ENCODE assay signal across 14 cellular contexts in genomic region chr5:80194470-80194869, GRCh38.
DNase-seq lines count a peak whose midpoint lies in the region; ATAC-seq and TF ChIP-seq lines count a peak whose summit lies in the region.
"Had no signal": no experiment of that assay in that cellular context is flagged by ENCODE, and none has a peak within 500 bp of the region (broad histone marks: within the 10 kb centered on the region; RNA-seq: fewer than 3 reads in every experiment).

No MANE protein-coding gene starts in this region.

- TF ChIP-seq CTCF in cardiac muscle cell (IDR thresholded peaks at IDR 0.05; ENCODE audit: low read depth, low read length) (no peak), testis (IDR thresholded peaks at IDR 0.05) (no peak)

- intact Hi-C loops in left ventricle myocardium superior (cut with micrococcal nuclease) = no loop called here
- intact Hi-C loops in testis (cut with DNase I; ENCODE audit: low total_unique reads) = no loop called here

- no peak for ATAC-seq in left ventricle myocardium superior
- no peak for ATAC-seq in GM19455 (IDR thresholded peaks at IDR 0.05; ENCODE audit: unreplicated experiment)
- ATAC-seq: psoas muscle had no signal

- no peaks in the 10 kb centered on the region for H3K36me3 ChIP-seq in cardiac muscle cell
- H3K36me3 ChIP-seq in effector memory CD4-positive, alpha-beta T cell (ENCODE audit: control insufficient read depth, insufficient read depth, low read length) = peaks cover 9% of the 10 kb centered on the region
- H3K36me3 ChIP-seq in testis (ENCODE audit: low read depth, missing control alignments) = no peaks in the 10 kb centered on the region

- peak overlapping the region; percentile 84 for H3K27ac ChIP-seq in cardiac muscle cell
- H3K27ac ChIP-seq in effector memory CD4-positive, alpha-beta T cell (ENCODE audit: insufficient read depth, low read length, poor library complexity, severe bottlenecking) = peak overlapping the region; percentile 74
- H3K27ac ChIP-seq in testis = peak overlapping the region; percentile 78 to 89
- H3K27ac ChIP-seq: SK-N-MC had no signal

- no peak for TF ChIP-seq POLR2A in testis (IDR thresholded peaks at IDR 0.05)

- no peaks in the 10 kb centered on the region for H3K9me3 Mint-ChIP-seq in T-helper 1 cell treated with Interleukin-12 subunit alpha and Interleukin-12 subunit beta and Interleukin-4 antibody, amounts not matched to agents 30 μg/mL and 1 μg/mL, for 36 hours

- H3K27ac Mint-ChIP-seq in T-helper 1 cell treated with Interleukin-12 subunit alpha and Interleukin-12 subunit beta and Interleukin-4 antibody, amounts not matched to agents 30 μg/mL and 1 μg/mL, for 36 hours = peak overlapping the region; percentile 92

- H3K4me3 Mint-ChIP-seq in T-helper 1 cell treated with Interleukin-12 subunit alpha and Interleukin-12 subunit beta and Interleukin-4 antibody, amounts not matched to agents 30 μg/mL and 1 μg/mL, for 36 hours = peak overlapping the region; percentile 38

- peaks cover 27% of the 10 kb centered on the region for H3K36me3 Mint-ChIP-seq in T-helper 1 cell treated with Interleukin-12 subunit alpha and Interleukin-12 subunit beta and Interleukin-4 antibody, amounts not matched to agents 30 μg/mL and 1 μg/mL, for 36 hours (ENCODE audit: low read depth)

- H3K4me3 ChIP-seq in cardiac muscle cell = no peak overlapping the region
- peak overlapping the region; percentile 7 for H3K4me3 ChIP-seq in effector memory CD4-positive, alpha-beta T cell (ENCODE audit: insufficient read depth, low read depth, low read length, poor library complexity, severe bottlenecking)
- H3K4me3 ChIP-seq in testis = no peak overlapping the region
- H3K4me3 ChIP-seq: psoas muscle, SK-N-MC had no signal

- peaks cover 67% of the 10 kb centered on the region for H3K4me1 Mint-ChIP-seq in T-helper 1 cell treated with Interleukin-12 subunit alpha and Interleukin-12 subunit beta and Interleukin-4 antibody, amounts not matched to agents 30 μg/mL and 1 μg/mL, for 36 hours (ENCODE audit: low read depth)

- H3K4me1 ChIP-seq in cardiac muscle cell (ENCODE audit: low read depth) (peaks cover 62% of the 10 kb centered on the region), testis (peaks cover 79% of the 10 kb centered on the region)
- H3K4me1 ChIP-seq in effector memory CD4-positive, alpha-beta T cell (ENCODE audit: control insufficient read depth, insufficient read depth, low read length, poor library complexity, severe bottlenecking) = peaks cover 64% of the 10 kb centered on the region

- H3K27me3 ChIP-seq in cardiac muscle cell (no peaks in the 10 kb centered on the region), testis (no peaks in the 10 kb centered on the region)
- H3K27me3 ChIP-seq in effector memory CD4-positive, alpha-beta T cell (replicated peaks; ENCODE audit: control insufficient read depth, insufficient read depth, low read length, poor library complexity, severe bottlenecking) = no peaks in the 10 kb centered on the region

- H3K9me3 ChIP-seq in cardiac muscle cell (ENCODE audit: low read depth) (no peaks in the 10 kb centered on the region), testis (no peaks in the 10 kb centered on the region)
- no peaks in the 10 kb centered on the region for H3K9me3 ChIP-seq in effector memory CD4-positive, alpha-beta T cell (ENCODE audit: control insufficient read depth, low read length)
- H3K9me3 ChIP-seq: psoas muscle had no signal

- DNase-seq in cardiac muscle cell (ENCODE audit: low read depth in 1 of 2, low spot score in 1 of 2) = no peak
- DNase-seq in left ventricle myocardium superior = no peak
- no peak for DNase-seq in effector memory CD4-positive, alpha-beta T cell
- no peak for DNase-seq in testis
- no peak for DNase-seq in COR-L47 (lab: John Stamatoyannopoulos, UW)
- no peak for DNase-seq in NCI-H226
- DNase-seq: activated CD4-positive, alpha-beta T cell treated with anti-CD3 and anti-CD28 coated beads for 48 hours; amygdala; DMS79 treated with DMSO at 0.1 percent for 48 hours; psoas muscle; stimulated activated CD8-positive, alpha-beta memory T cell treated with anti-CD3 and anti-CD28 coated beads, Interleukin-4, amount 100 ng/mL, for 48 hours had no signal

- 47 to 60% methylated on average over 4 of the region's 4 CpGs for WGBS in testis, 2 donors

- H3K27me3 Mint-ChIP-seq in T-helper 1 cell treated with Interleukin-12 subunit alpha and Interleukin-12 subunit beta and Interleukin-4 antibody, amounts not matched to agents 30 μg/mL and 1 μg/mL, for 36 hours (ENCODE audit: low read depth) = no peaks in the 10 kb centered on the region
